Comparison of ENCODE assay signal across 20 cellular contexts in genomic region chr11:110230377-110230776, GRCh38.
"Had no signal": no experiment of that assay in that cellular context is flagged by ENCODE, and none has a peak within 500 bp of the region (broad histone marks: within the 10 kb centered on the region; RNA-seq: fewer than 3 reads in every experiment).

No MANE protein-coding gene starts in this region.

- H3K27ac Mint-ChIP-seq: dendritic cell treated with granulocyte-macrophage colony-stimulating factor and Interleukin-4, amounts not matched to agents 40 ng/mL and 50 ng/mL, for 4 days had no signal

- ATAC-seq: effector memory CD8-positive, alpha-beta T cell; gastroesophageal sphincter; naive thymus-derived CD4-positive, alpha-beta T cell had no signal

- H3K9me3 Mint-ChIP-seq: dendritic cell treated with granulocyte-macrophage colony-stimulating factor and Interleukin-4, amounts not matched to agents 40 ng/mL and 50 ng/mL, for 4 days; effector memory CD8-positive, alpha-beta T cell had no signal

- H3K27me3 Mint-ChIP-seq: dendritic cell treated with granulocyte-macrophage colony-stimulating factor and Interleukin-4, amounts not matched to agents 40 ng/mL and 50 ng/mL, for 4 days; effector memory CD8-positive, alpha-beta T cell; naive thymus-derived CD4-positive, alpha-beta T cell had no signal

- H3K9me3 ChIP-seq: esophagus squamous epithelium, gastroesophageal sphincter, neutrophil, right atrium auricular region, stomach, thoracic aorta, transverse colon had no signal

- H3K27ac ChIP-seq: esophagus squamous epithelium, gastroesophageal sphincter, left ventricle myocardium inferior, neutrophil, right atrium auricular region, stomach, thoracic aorta, transverse colon had no signal

- H3K4me1 ChIP-seq: esophagus squamous epithelium, gastroesophageal sphincter, left ventricle myocardium inferior, right atrium auricular region, stomach had no signal

- H3K27me3 ChIP-seq: esophagus squamous epithelium, gastroesophageal sphincter, neutrophil, right atrium auricular region, stomach, transverse colon had no signal

- H3K4me3 ChIP-seq: esophagus squamous epithelium, gastroesophageal sphincter, left ventricle myocardium inferior, right atrium auricular region, stomach, thoracic aorta, transverse colon had no signal

- FAIRE-seq: colon, small intestine had no signal

- DNase-seq: effector memory CD8-positive, alpha-beta T cell; esophagus squamous epithelium; foreskin fibroblast; glutamatergic neuron; islet precursor cell; left ventricle myocardium inferior; mammary epithelial cell; naive thymus-derived CD4-positive, alpha-beta T cell; small intestine; stimulated activated CD4-positive, alpha-beta T cell treated with anti-CD3 and anti-CD28 coated beads, Interleukin-12 subunit alpha, Interleukin-12 subunit beta, amount 100 ng/mL, for 4 hours; stimulated activated naive CD4-positive, alpha-beta T cell; stomach; substantia nigra; transverse colon had no signal

- H3K4me3 Mint-ChIP-seq: dendritic cell treated with granulocyte-macrophage colony-stimulating factor and Interleukin-4, amounts not matched to agents 40 ng/mL and 50 ng/mL, for 4 days; effector memory CD8-positive, alpha-beta T cell; naive thymus-derived CD4-positive, alpha-beta T cell had no signal
